12 cellular contexts compared by ENCODE assay signal in genomic region chr12:89671469-89671868, GRCh38. TPM values are rescaled to one million over a fixed set of nuclear protein-coding genes. Genes with fewer than 3 reads are reported as not detected.
A peak's percentile ranks its signal among the peaks of the same experiment; 100 is the strongest.
DNase-seq lines count a peak whose midpoint lies in the region; ATAC-seq, FAIRE-seq and TF ChIP-seq lines count a peak whose summit lies in the region.
"Had no signal": no experiment of that assay in that cellular context is flagged by ENCODE, and none has a peak within 500 bp of the region (broad histone marks: within the 10 kb centered on the region; RNA-seq: fewer than 3 reads in every experiment).

No MANE protein-coding gene starts in this region.

- peaks cover 21% of the 10 kb centered on the region; the same call in 1 of the 2 replicates for H3K4me1 ChIP-seq in GM12878 (ENCODE audit: control insufficient read depth, insufficient read depth, low read length)

- CTCF ChIA-PET in GM12878 (lab: Yijun Ruan, JAX), result interaction anchor here (1.2 kb wide), 1 partner anchor 30 kb away, joined by 3 read pairs; no protein-coding TSS in a partner anchor

- H3K36me3 ChIP-seq in GM12878 (ENCODE audit: control insufficient read depth in 2 of 2, insufficient read depth in 2 of 2, low read length in 1 of 2), result peaks cover 0 to 5% of the 10 kb centered on the region in 2 experiments; a peak in 1 of 4 replicates

- DNase-seq in EH (ENCODE audit: low read depth) (peak; percentile 86), GM12878 (ENCODE audit: low read depth, low spot score) (no peak), mesothelial cell of epicardium (ENCODE audit: low spot score in 2 of 2, unreplicated experiment in 2 of 2) (no peak), substantia nigra (lab: John Stamatoyannopoulos, UW) (no peak), GM12891 (ENCODE audit: insufficient read length, low spot score) (no peak), cerebellar nuclear complex (lab: John Stamatoyannopoulos, UW) (no peak), NCI-H1436 treated with DMSO at 0.1 percent for 48 hours (lab: John Stamatoyannopoulos, UW) (no peak)
- DNase-seq: DMS153, NCI-H187 had no signal

- RAD21 ChIA-PET in GM12878 (lab: Charles Lee; ENCODE audit: unreplicated experiment), result interaction anchor here (0.6 to 1.2 kb wide), 2 partner anchors 34 to 926 kb away, joined by 3 to 4 read pairs; no protein-coding TSS in a partner anchor

- TF ChIP-seq POLR2A in GM12878 (IDR thresholded peaks at IDR 0.05; ENCODE audit: low read depth, low read length), result no peak
- TF ChIP-seq POLR2A in GM12891 (IDR thresholded peaks at IDR 0.05; ENCODE audit: low read depth, low read length), result no peak

- H3K4me2 ChIP-seq in GM12878 (ENCODE audit: control insufficient read depth, insufficient read depth), result peak overlapping the region; percentile 39; the same call in 1 of the 2 replicates

- no TSS peak for BruUV-seq in GM12878 (replicated peaks; lab: Mats Ljungman, UMichigan)

- peaks cover 2% of the 10 kb centered on the region; the same call in 2 of the 3 replicates for H3K9me3 ChIP-seq in GM12878 (replicated peaks; ENCODE audit: control insufficient read depth, insufficient read depth, low read length)

- no peak for FAIRE-seq in GM12878 (lab: Jason Lieb, UNC)
- FAIRE-seq in GM12891 (lab: Jason Lieb, UNC), result no peak

- no peak for TF ChIP-seq EP300 in GM12878 (IDR thresholded peaks at IDR 0.05; ENCODE audit: borderline replicate concordance in 1 of 2, control insufficient read depth in 1 of 2, low read depth in 2 of 2, low read length in 2 of 2)

- H3K27me3 ChIP-seq in GM12878 (replicated peaks in 1 of 2; ENCODE audit: control insufficient read depth in 2 of 2, insufficient read depth in 2 of 2, low read length in 1 of 2), result no peaks in the 10 kb centered on the region

- intact Hi-C loops in GM12878 (cut with micrococcal nuclease; ENCODE audit: unreplicated experiment), result no loop called here

- peak overlapping the region; percentile 60 for H3K27ac Mint-ChIP-seq in mesothelial cell of epicardium

- peaks cover 44% of the 10 kb centered on the region for H3K4me1 Mint-ChIP-seq in mesothelial cell of epicardium

- POLR2A ChIA-PET in GM12878 (lab: Charles Lee), result interaction anchor here (0.6 to 0.7 kb wide), 3 partner anchors 9 to 65 kb away, joined by 3 to 5 read pairs (median 3); no protein-coding TSS in a partner anchor

- ATAC-seq in HG03439 (IDR thresholded peaks at IDR 0.05; ENCODE audit: unreplicated experiment), result peak; percentile 7
- ATAC-seq in GM12878, result no peak
- ATAC-seq: Panc1 had no signal

- H3K9ac ChIP-seq in GM12878 (ENCODE audit: control insufficient read depth, insufficient read depth, low read length), result no peak overlapping the region

- no peaks in the 10 kb centered on the region for H4K20me1 ChIP-seq in GM12878 (ENCODE audit: control insufficient read depth, insufficient read depth)

- H3K4me3 ChIP-seq in GM12878, result no peak overlapping the region

- H3K4me3 Mint-ChIP-seq in mesothelial cell of epicardium, result no peak overlapping the region

- in situ Hi-C loops in GM12878 (cut with MboI), result no loop called here

- TF ChIP-seq RAD21 in GM12878 (IDR thresholded peaks at IDR 0.05; ENCODE audit: insufficient read depth, low read depth, low read length), result no peak

- TF ChIP-seq CTCF in GM12878 (IDR thresholded peaks at IDR 0.05 in 2 of 3, conservative IDR thresholded peaks at IDR 0.05 in 1 of 3; ENCODE audit: control insufficient read depth in 2 of 3, extremely low read depth in 1 of 3, insufficient read depth in 1 of 3, low read depth in 3 of 3, low read length in 3 of 3) (no peak), mesothelial cell of epicardium (IDR thresholded peaks at IDR 0.05; ENCODE audit: unreplicated experiment) (no peak)

- SMC1A ChIA-PET in GM12878 (lab: Charles Lee; ENCODE audit: uncharacterized antibody, unreplicated experiment), result interaction anchor here (0.9 to 3.6 kb wide), 7 partner anchors 9 to 127 kb away, joined by 3 to 23 read pairs (median 5); no protein-coding TSS in a partner anchor

- no peak overlapping the region for H3K27ac ChIP-seq in GM12878 (ENCODE audit: control insufficient read depth, insufficient read depth)
- H3K27ac ChIP-seq in substantia nigra (ENCODE audit: low read depth, low read length, poor library complexity, severe bottlenecking), result no peak overlapping the region
- H3K27ac ChIP-seq: epithelial cell of prostate had no signal

- peaks cover 27% of the 10 kb centered on the region for H3K36me3 Mint-ChIP-seq in mesothelial cell of epicardium

- no peak overlapping the region for H2AFZ ChIP-seq in GM12878 (ENCODE audit: control insufficient read depth, low read depth, low read length)

- H3K79me2 ChIP-seq in GM12878 (ENCODE audit: control insufficient read depth, insufficient read depth, low read length), result peaks cover 95% of the 10 kb centered on the region

- H3K9me3 Mint-ChIP-seq in mesothelial cell of epicardium, result peaks cover 15% of the 10 kb centered on the region

- no peaks in the 10 kb centered on the region for H3K27me3 Mint-ChIP-seq in mesothelial cell of epicardium (ENCODE audit: low read depth)

- WGBS in GM12878 (ENCODE audit: insufficient coverage, insufficient replicate concordance, low lambda C conversion rate, missing lambda C conversion rate), result 8% methylated on average over 4 of the region's 4 CpGs

TF ChIP-seq in GM12878, 131 proteins besides CTCF, POLR2A, EP300 and RAD21:
- TF ChIP-seq TARDBP (IDR thresholded peaks at IDR 0.05; ENCODE audit: borderline replicate concordance) (no peak), ZNF24 (IDR thresholded peaks at IDR 0.05) (no peak), CHD4 (IDR thresholded peaks at IDR 0.05) (no peak), BMI1 (IDR thresholded peaks at IDR 0.05; ENCODE audit: borderline replicate concordance) (no peak)

TF ChIP-seq in GM12891, 5 proteins besides CTCF, POLR2A, EP300 and RAD21:
- TF ChIP-seq SPI1 (IDR thresholded peaks at IDR 0.05; ENCODE audit: low read depth, low read length), result no peak
- TF ChIP-seq POU2F2 (IDR thresholded peaks at IDR 0.05; ENCODE audit: low read depth, low read length), result no peak
- no peak for TF ChIP-seq TAF1 (IDR thresholded peaks at IDR 0.05; ENCODE audit: low read depth, low read length)
- TF ChIP-seq PAX5 (IDR thresholded peaks at IDR 0.05; ENCODE audit: insufficient read depth, low read length, severe bottlenecking), result no peak
- TF ChIP-seq POLR2AphosphoS5 (IDR thresholded peaks at IDR 0.05; ENCODE audit: low read depth, low read length), result no peak

RNA-seq across cellular contexts. Expression of gene ATP2B1, which starts 37.2 kb away (rescaled TPM):
- 216 and 232 TPM in 2 replicates for total RNA-seq in GM12878 (2013; cell fraction: nucleolus; rRNA removed)
- total RNA-seq in GM12878 (2014; rRNA removed), result 46.0 and 56.0 TPM in 2 replicates
- total RNA-seq in GM12878 (2014; rRNA removed; fragmentation: Illumina TruSeq; extraction: Trizol), result 67.8 TPM in 2 replicates
- total RNA-seq in GM12878 (2021), result 51.1 and 54.9 TPM in 2 replicates
- 9.9 TPM for polyA plus RNA-seq in GM12878 (2011; ENCODE audit: low read depth)
- polyA plus RNA-seq in GM12878 (2011; rRNA removed), result 27.1 and 39.4 TPM in 2 replicates
- 11.5 and 16.7 TPM in 2 replicates for polyA plus RNA-seq in GM12878 (2011; cell fraction: cytosol; rRNA removed)
- polyA plus RNA-seq in GM12878 (2011; cell fraction: nucleus; rRNA removed), result 37.7 and 38.4 TPM in 2 replicates
- 20.4 and 23.0 TPM in 2 replicates for polyA plus RNA-seq in GM12878 (2012)
- polyA plus RNA-seq in GM12878 (2014; fragmentation: Illumina TruSeq; extraction: Trizol), result 51.0 and 74.4 TPM in 2 replicates
- polyA plus RNA-seq in GM12878 (2014; fragmentation: Nextera tagmentation; extraction: Ambion mirVana), result 10 to 100 TPM; 15.9 to 18.6 TPM
- 22.9 and 29.1 TPM in 2 replicates for polyA plus RNA-seq in GM12878 (2014; rRNA removed)
- polyA plus RNA-seq in GM12878 (2016; fragmentation: Nextera tagmentation; extraction: Ambion mirVana), result 10 to 100 TPM; 53.0 to 62.2 TPM
- 30.6 and 40.5 TPM in 2 replicates for polyA minus RNA-seq in GM12878 (2011; rRNA and poly(A)+ RNA removed)
- 14.3 and 17.3 TPM in 2 replicates for polyA minus RNA-seq in GM12878 (2011; cell fraction: cytosol; rRNA and poly(A)+ RNA removed)
- 48.6 and 86.0 TPM in 2 replicates for polyA minus RNA-seq in GM12878 (2011; cell fraction: nucleus; rRNA and poly(A)+ RNA removed)
- 124 to 140 TPM (median 131 TPM) in 3 replicates for total RNA-seq in mesothelial cell of epicardium
- polyA plus RNA-seq in GM12891 (2012; ENCODE audit: low read depth, missing spikeins), result 9.4 TPM
